In genomic region chr13:99132295-99132835, GRCh38 we compare ENCODE assay signal across 25 cellular contexts.
"Had no signal": no experiment of that assay in that cellular context is flagged by ENCODE, and none has a peak within 500 bp of the region (broad histone marks: within the 10 kb centered on the region; RNA-seq: fewer than 3 reads in every experiment).

No MANE protein-coding gene starts in this region.

- H3K27me3 ChIP-seq: ovary, thyroid gland, upper lobe of left lung, vagina had no signal

- H3K4me1 ChIP-seq: left lung, lower lobe of right lung, upper lobe of left lung, vagina had no signal

- DNase-seq: activated CD4-positive, alpha-beta memory T cell treated with anti-CD3 and anti-CD28 coated beads for 36 hours; activated CD4-positive, alpha-beta T cell treated with anti-CD3 and anti-CD28 coated beads for 48 hours; activated CD8-positive, alpha-beta memory T cell treated with anti-CD3 and anti-CD28 coated beads, Interleukin-2, amount 50 U/mL, for 4 hours; activated effector memory CD4-positive, alpha-beta T cell treated with anti-CD3 and anti-CD28 coated beads, Interleukin-2, amount 50 U/mL, for 16 hours; activated naive CD4-positive, alpha-beta T cell treated with anti-CD3 and anti-CD28 coated beads, Interleukin-2, amount 50 U/mL, for 16 hours; activated naive CD8-positive, alpha-beta T cell treated with anti-CD3 and anti-CD28 coated beads, Interleukin-2, amount 50 U/mL, for 24 hours; activated T-cell treated with anti-CD3 and anti-CD28 coated beads, Interleukin-2, amount 50 U/mL, for 1 hour; amygdala; dermis blood vessel endothelial cell; effector CD4-positive, alpha-beta T cell; left lung; lower lobe of right lung; mesenchymal stem cell; ovary; small intestine; stimulated activated CD4-positive, alpha-beta T cell treated with anti-CD3 and anti-CD28 coated beads, Interleukin-4, amount 100 ng/mL, for 4 hours; stimulated activated CD8-positive, alpha-beta memory T cell treated with anti-CD3 and anti-CD28 coated beads, Interleukin-4, amount 100 ng/mL, for 48 hours; stimulated activated naive CD8-positive, alpha-beta T cell treated with anti-CD3 and anti-CD28 coated beads, Interleukin-15, amount 100 ng/mL, for 72 hours; substantia nigra; T-helper 1 cell; thyroid gland; upper lobe of left lung had no signal

- H3K9me3 ChIP-seq: left lung, lower lobe of right lung, neutrophil, ovary, thyroid gland, upper lobe of left lung, vagina had no signal

- H3K4me3 ChIP-seq: left lung, lower lobe of right lung, ovary, thyroid gland, upper lobe of left lung, vagina had no signal

- H3K27ac ChIP-seq: epithelial cell of prostate, left lung, lower lobe of right lung, neutrophil, ovary, thyroid gland, upper lobe of left lung, vagina had no signal

- H3K36me3 ChIP-seq: left lung, lower lobe of right lung, neutrophil, ovary, thyroid gland, upper lobe of left lung, vagina had no signal
